ENCODE assay signal across 24 cellular contexts in genomic region chr2:133312335-133312734, GRCh38.
DNase-seq lines count a peak whose midpoint lies in the region; ATAC-seq, FAIRE-seq and TF ChIP-seq lines count a peak whose summit lies in the region.
"Had no signal": no experiment of that assay in that cellular context is flagged by ENCODE, and none has a peak within 500 bp of the region (broad histone marks: within the 10 kb centered on the region; RNA-seq: fewer than 3 reads in every experiment).

No MANE protein-coding gene starts in this region.

- peak overlapping the region; percentile 45 for H2BK120ac ChIP-seq in IMR-90 (ENCODE audit: low read depth, low read length)

- no peak overlapping the region for H2BK20ac ChIP-seq in IMR-90 (ENCODE audit: low read depth, low read length)

- no peak for FAIRE-seq in astrocyte (lab: Jason Lieb, UNC)
- FAIRE-seq: GM12891, GM19239, H1, HTR-8/SVneo had no signal

- POLR2A ChIA-PET in IMR-90 (lab: Charles Lee; ENCODE audit: unreplicated experiment) = no interaction called here

- H3K14ac ChIP-seq in IMR-90 (replicated peaks; ENCODE audit: low read depth, low read length) = peak overlapping the region; percentile 18; the same call in 1 of the 2 replicates

- no peak overlapping the region for H3K4me3 ChIP-seq in IMR-90 (ENCODE audit: insufficient read depth, low read depth, low read length)
- H3K4me3 ChIP-seq in astrocyte (ENCODE audit: insufficient read depth, low read depth, low read length) = no peak overlapping the region
- no peak overlapping the region for H3K4me3 ChIP-seq in esophagus muscularis mucosa
- no peak overlapping the region for H3K4me3 ChIP-seq in neural progenitor cell
- no peak overlapping the region for H3K4me3 ChIP-seq in uterus
- H3K4me3 ChIP-seq: BLaER1 treated with 17β-estradiol and CSF1 and Interleukin-3, amounts not matched to agents 10 nM and 100 nM; HAP-1 had no signal

- no peak for TF ChIP-seq RAD21 in IMR-90 (IDR thresholded peaks at IDR 0.05; ENCODE audit: low read length)

- H2AK9ac ChIP-seq in IMR-90 (replicated peaks; ENCODE audit: low read depth, low read length, poor library complexity) = no peak overlapping the region

- no peak overlapping the region for H2AFZ ChIP-seq in IMR-90 (replicated peaks; ENCODE audit: low read length, poor library complexity)
- H2AFZ ChIP-seq in astrocyte (ENCODE audit: low read depth, low read length) = no peak overlapping the region
- no peak overlapping the region for H2AFZ ChIP-seq in neural progenitor cell (replicated peaks)

- dilution Hi-C loops in IMR-90 (cut with HindIII; ENCODE audit: low sequenced_read_pairs, unreplicated experiment) = no loop called here

- no TSS peak for BruUV-seq in IMR-90 (replicated peaks; lab: Mats Ljungman, UMichigan)

- DNase-seq in IMR-90 = no peak
- DNase-seq in astrocyte (ENCODE audit: low read depth) = no peak
- DNase-seq in esophagus muscularis mucosa (ENCODE audit: extremely low spot score) = peak; percentile 60
- DNase-seq in neural progenitor cell (ENCODE audit: low spot score) = no peak
- DNase-seq in uterus = no peak
- no peak for DNase-seq in NCI-H128 (lab: John Stamatoyannopoulos, UW; ENCODE audit: unreplicated experiment)
- DNase-seq in A172 (ENCODE audit: low spot score) = no peak
- DNase-seq: 8988T; CD4-positive, CD25-positive, alpha-beta regulatory T cell; CD8-positive, alpha-beta memory T cell; COR-L47; DMS 273 treated with DMSO at 0.1 percent for 48 hours; DMS53; DND-41; EL had no signal

- no peak overlapping the region; the same call in 1 of the 2 replicates for H3K23ac ChIP-seq in IMR-90 (ENCODE audit: low read depth, low read length)

- H3K9me3 ChIP-seq in IMR-90 (ENCODE audit: control insufficient read depth, insufficient read depth, low read length) (no peaks in the 10 kb centered on the region), astrocyte (ENCODE audit: insufficient read depth, low read depth, low read length) (no peaks in the 10 kb centered on the region), esophagus muscularis mucosa (no peaks in the 10 kb centered on the region), neural progenitor cell (ENCODE audit: low read depth) (no peaks in the 10 kb centered on the region), uterus (no peaks in the 10 kb centered on the region)
- H3K9me3 ChIP-seq: BLaER1 treated with 17β-estradiol and CSF1 and Interleukin-3, amounts not matched to agents 10 nM and 100 nM had no signal

- no peak overlapping the region for H3K4me3 Mint-ChIP-seq in astrocyte (ENCODE audit: unreplicated experiment)
- H3K4me3 Mint-ChIP-seq in neural progenitor cell = no peak overlapping the region
- H3K4me3 Mint-ChIP-seq: B cell; CD4-positive, CD25-positive, alpha-beta regulatory T cell; CD8-positive, alpha-beta memory T cell; IgD-negative memory B cell had no signal

- H3K4me2 ChIP-seq in IMR-90 (ENCODE audit: low read depth, low read length) (no peak overlapping the region), astrocyte (ENCODE audit: low read length) (no peak overlapping the region), neural progenitor cell (no peak overlapping the region)
- H3K4me2 ChIP-seq: BLaER1 treated with 17β-estradiol and CSF1 and Interleukin-3, amounts not matched to agents 10 nM and 100 nM had no signal

- TF ChIP-seq POLR2A in IMR-90 (IDR thresholded peaks at IDR 0.05; ENCODE audit: low read depth, low read length) = no peak
- TF ChIP-seq POLR2A in esophagus muscularis mucosa (IDR thresholded peaks at IDR 0.05; ENCODE audit: low read depth) = no peak
- no peak for TF ChIP-seq POLR2A in uterus (IDR thresholded peaks at IDR 0.05)

- no peak overlapping the region for H3K56ac ChIP-seq in IMR-90 (ENCODE audit: extremely low read depth, insufficient read depth, low read length)

- intact Hi-C loops in IMR-90 (cut with micrococcal nuclease) (no loop called here), esophagus muscularis mucosa (cut with DNase I) (no loop called here), uterus (cut with DNase I; ENCODE audit: low total_unique reads) (no loop called here)

- H3K36me3 Mint-ChIP-seq in astrocyte (ENCODE audit: low read depth, unreplicated experiment) (peaks cover 2% of the 10 kb centered on the region), neural progenitor cell (peaks cover 3% of the 10 kb centered on the region)
- H3K36me3 Mint-ChIP-seq: CD4-positive, CD25-positive, alpha-beta regulatory T cell had no signal

- ATAC-seq in IMR-90 (ENCODE audit: low read depth) (no peak), HG02759 (IDR thresholded peaks at IDR 0.05; ENCODE audit: unreplicated experiment) (no peak)

- no peak overlapping the region for H2BK5ac ChIP-seq in IMR-90 (ENCODE audit: low read depth, low read length, poor library complexity, severe bottlenecking)

- H3K9ac ChIP-seq in IMR-90 (ENCODE audit: low read depth, low read length) (no peak overlapping the region), astrocyte (ENCODE audit: low read length) (no peak overlapping the region), neural progenitor cell (no peak overlapping the region)
- H3K9ac ChIP-seq: BLaER1 treated with 17β-estradiol and CSF1 and Interleukin-3, amounts not matched to agents 10 nM and 100 nM had no signal

- peak overlapping the region; percentile 72 for H4K5ac ChIP-seq in IMR-90 (ENCODE audit: low read depth, low read length)

- no peaks in the 10 kb centered on the region for H3K27me3 Mint-ChIP-seq in astrocyte (ENCODE audit: low read depth, unreplicated experiment)
- no peaks in the 10 kb centered on the region for H3K27me3 Mint-ChIP-seq in neural progenitor cell (ENCODE audit: insufficient read depth, low read depth)
- H3K27me3 Mint-ChIP-seq: CD8-positive, alpha-beta memory T cell had no signal

- peak overlapping the region; percentile 26 for H3K27ac Mint-ChIP-seq in astrocyte (ENCODE audit: unreplicated experiment)
- H3K27ac Mint-ChIP-seq in neural progenitor cell = peak overlapping the region; percentile 25
- H3K27ac Mint-ChIP-seq: B cell; CD4-positive, CD25-positive, alpha-beta regulatory T cell; CD8-positive, alpha-beta memory T cell; IgD-negative memory B cell had no signal

- no peaks in the 10 kb centered on the region for H3F3A ChIP-seq in neural progenitor cell (ENCODE audit: low read depth)

- peak overlapping the region; percentile 44; the same call in 1 of the 2 replicates for H4K91ac ChIP-seq in IMR-90 (ENCODE audit: insufficient read depth, low read depth, low read length)

- H4K20me1 ChIP-seq in IMR-90 (ENCODE audit: insufficient read depth, low read length) = no peaks in the 10 kb centered on the region
- H4K20me1 ChIP-seq in astrocyte (ENCODE audit: insufficient read depth, low read length) = no peaks in the 10 kb centered on the region
- H4K20me1 ChIP-seq in neural progenitor cell (ENCODE audit: low read depth) = no peaks in the 10 kb centered on the region
- H4K20me1 ChIP-seq: BLaER1 treated with 17β-estradiol and CSF1 and Interleukin-3, amounts not matched to agents 10 nM and 100 nM had no signal

- TF ChIP-seq EP300 in esophagus muscularis mucosa (IDR thresholded peaks at IDR 0.05) = no peak

- no peaks in the 10 kb centered on the region for H3K9me3 Mint-ChIP-seq in astrocyte (ENCODE audit: unreplicated experiment)
- H3K9me3 Mint-ChIP-seq in neural progenitor cell = peaks cover 3% of the 10 kb centered on the region

- H3K27me3 ChIP-seq in IMR-90 (ENCODE audit: control insufficient read depth, insufficient read depth, low read length) = no peaks in the 10 kb centered on the region
- H3K27me3 ChIP-seq in astrocyte (ENCODE audit: insufficient read depth, low read length) = no peaks in the 10 kb centered on the region
- no peaks in the 10 kb centered on the region for H3K27me3 ChIP-seq in esophagus muscularis mucosa
- H3K27me3 ChIP-seq in neural progenitor cell = no peaks in the 10 kb centered on the region
- no peaks in the 10 kb centered on the region for H3K27me3 ChIP-seq in uterus
- H3K27me3 ChIP-seq: BLaER1 treated with 17β-estradiol and CSF1 and Interleukin-3, amounts not matched to agents 10 nM and 100 nM had no signal

- CTCF ChIA-PET in IMR-90 (lab: Yijun Ruan, JAX) = interaction anchor here (1.3 kb wide), 1 partner anchor 249 kb away, joined by 3 read pairs; no protein-coding TSS in a partner anchor

- no peaks in the 10 kb centered on the region for H3K79me1 ChIP-seq in IMR-90 (ENCODE audit: low read depth in 1 of 2, low read length in 2 of 2)

- H3K36me3 ChIP-seq in IMR-90 (ENCODE audit: control insufficient read depth, insufficient read depth, low read length) = no peaks in the 10 kb centered on the region
- H3K36me3 ChIP-seq in astrocyte (ENCODE audit: insufficient read depth, low read length) = no peaks in the 10 kb centered on the region
- no peaks in the 10 kb centered on the region for H3K36me3 ChIP-seq in esophagus muscularis mucosa
- no peaks in the 10 kb centered on the region for H3K36me3 ChIP-seq in neural progenitor cell
- no peaks in the 10 kb centered on the region for H3K36me3 ChIP-seq in uterus
- H3K36me3 ChIP-seq: BLaER1 treated with 17β-estradiol and CSF1 and Interleukin-3, amounts not matched to agents 10 nM and 100 nM; HAP-1 had no signal

- peaks cover 6% of the 10 kb centered on the region for H3K4me1 ChIP-seq in IMR-90 (ENCODE audit: control insufficient read depth, insufficient read depth, low read length)
- H3K4me1 ChIP-seq in astrocyte (ENCODE audit: insufficient read depth, low read length) = no peaks in the 10 kb centered on the region
- no peaks in the 10 kb centered on the region for H3K4me1 ChIP-seq in esophagus muscularis mucosa
- H3K4me1 ChIP-seq in neural progenitor cell = no peaks in the 10 kb centered on the region
- no peaks in the 10 kb centered on the region for H3K4me1 ChIP-seq in uterus
- H3K4me1 ChIP-seq: BLaER1 treated with 17β-estradiol and CSF1 and Interleukin-3, amounts not matched to agents 10 nM and 100 nM; HAP-1 had no signal

- no peak for TF ChIP-seq CTCF in IMR-90 (conservative IDR thresholded peaks at IDR 0.05; ENCODE audit: low read depth, low read length)
- TF ChIP-seq CTCF in astrocyte (IDR thresholded peaks at IDR 0.05; ENCODE audit: insufficient read depth, low read depth, low read length) = no peak
- no peak for TF ChIP-seq CTCF in esophagus muscularis mucosa (IDR thresholded peaks at IDR 0.05)
- TF ChIP-seq CTCF in neural progenitor cell (IDR thresholded peaks at IDR 0.05) = no peak
- no peak for TF ChIP-seq CTCF in uterus (IDR thresholded peaks at IDR 0.05)

- H3K18ac ChIP-seq in IMR-90 (ENCODE audit: low read depth, low read length) = peak overlapping the region; percentile 17

- H3K27ac ChIP-seq in IMR-90 (ENCODE audit: insufficient read depth, low read length) (no peak overlapping the region), astrocyte (ENCODE audit: low read depth, low read length) (no peak overlapping the region), esophagus muscularis mucosa (replicated peaks in 1 of 4) (no peak overlapping the region), neural progenitor cell (no peak overlapping the region), uterus (no peak overlapping the region)
- H3K27ac ChIP-seq: BLaER1 treated with 17β-estradiol and CSF1 and Interleukin-3, amounts not matched to agents 10 nM and 100 nM had no signal

- H3K9me1 ChIP-seq in IMR-90 (ENCODE audit: insufficient read depth, low read length) = no peaks in the 10 kb centered on the region; the same call in 1 of the 2 replicates

- no peak overlapping the region for H2BK15ac ChIP-seq in IMR-90 (ENCODE audit: low read depth, low read length)

- no peak overlapping the region for H2AK5ac ChIP-seq in IMR-90 (ENCODE audit: low read depth, low read length)

- H3K79me2 ChIP-seq in astrocyte (ENCODE audit: insufficient read depth, low read length) (no peaks in the 10 kb centered on the region), neural progenitor cell (ENCODE audit: low read depth) (no peaks in the 10 kb centered on the region)

- H3K4me1 Mint-ChIP-seq in astrocyte (ENCODE audit: low read depth, unreplicated experiment) (peaks cover 10% of the 10 kb centered on the region), neural progenitor cell (peaks cover 9% of the 10 kb centered on the region)
- H3K4me1 Mint-ChIP-seq: B cell; CD4-positive, CD25-positive, alpha-beta regulatory T cell; CD8-positive, alpha-beta memory T cell had no signal

- no peak overlapping the region for H4K8ac ChIP-seq in IMR-90 (ENCODE audit: low read depth in 2 of 2, low read length in 2 of 2)

- no CpG with 5 or more reads among the region's 2 CpGs for WGBS in IMR-90 (ENCODE audit: extremely low coverage in 2 of 2, insufficient read length in 1 of 2), 2 experiments
- WGBS in esophagus muscularis mucosa = 74% methylated on average over 2 of the region's 2 CpGs

- peak overlapping the region; percentile 14; the same call in 1 of the 2 replicates for H3K4ac ChIP-seq in IMR-90 (ENCODE audit: low read depth, low read length)

- in situ Hi-C loops in IMR-90 (cut with MboI; ENCODE audit: low sequenced_read_pairs) = no loop called here
